In the genomic region with DNA sequence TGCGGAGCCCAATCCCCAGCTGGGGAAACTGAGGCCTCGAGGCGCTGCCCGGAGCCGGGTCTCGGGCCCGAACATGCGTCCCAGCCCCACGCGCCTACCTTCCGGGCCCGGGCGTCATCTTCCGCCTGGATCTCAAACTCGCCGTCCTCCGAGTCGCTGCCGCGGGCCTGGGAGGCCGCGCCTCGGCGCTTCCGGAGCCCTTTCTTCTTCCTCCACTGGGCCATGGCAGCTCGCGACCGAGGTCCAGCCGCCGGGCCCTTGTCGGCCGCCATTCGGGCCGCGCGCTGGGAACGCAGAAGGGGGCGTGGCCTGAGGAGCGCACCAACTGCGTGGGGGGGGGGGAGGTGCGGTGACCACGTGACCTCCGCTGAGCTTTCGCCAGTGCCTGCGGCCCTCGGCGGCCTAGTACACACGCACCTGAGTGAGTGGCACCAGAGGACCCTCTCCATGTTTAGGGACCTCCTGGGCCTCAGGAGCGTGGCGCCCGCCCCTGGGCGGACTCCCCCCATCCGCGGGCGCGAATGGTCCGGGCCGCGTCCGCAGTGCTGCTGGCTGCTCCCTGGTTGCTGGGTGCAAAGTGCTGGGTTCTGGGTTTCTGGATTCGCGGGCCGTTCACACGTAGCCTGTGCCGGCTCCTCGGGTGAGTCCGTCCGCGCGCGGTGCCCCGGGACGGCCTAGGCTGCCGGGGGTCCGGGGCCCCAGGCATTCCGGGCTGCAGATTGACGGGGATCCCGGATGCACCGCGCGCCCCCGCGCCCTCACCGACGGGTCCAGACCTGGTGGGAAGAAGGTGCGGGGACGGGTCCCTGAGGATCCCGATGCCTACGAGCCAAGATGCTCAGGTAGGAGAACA, we compare ENCODE assay signal across 8 cellular contexts. TPM values are rescaled to one million over a fixed set of nuclear protein-coding genes. Genes with fewer than 3 reads are reported as not detected.
DNase-seq lines count a peak whose midpoint lies in the region; ATAC-seq and TF ChIP-seq lines count a peak whose summit lies in the region.

A gene with protein sequence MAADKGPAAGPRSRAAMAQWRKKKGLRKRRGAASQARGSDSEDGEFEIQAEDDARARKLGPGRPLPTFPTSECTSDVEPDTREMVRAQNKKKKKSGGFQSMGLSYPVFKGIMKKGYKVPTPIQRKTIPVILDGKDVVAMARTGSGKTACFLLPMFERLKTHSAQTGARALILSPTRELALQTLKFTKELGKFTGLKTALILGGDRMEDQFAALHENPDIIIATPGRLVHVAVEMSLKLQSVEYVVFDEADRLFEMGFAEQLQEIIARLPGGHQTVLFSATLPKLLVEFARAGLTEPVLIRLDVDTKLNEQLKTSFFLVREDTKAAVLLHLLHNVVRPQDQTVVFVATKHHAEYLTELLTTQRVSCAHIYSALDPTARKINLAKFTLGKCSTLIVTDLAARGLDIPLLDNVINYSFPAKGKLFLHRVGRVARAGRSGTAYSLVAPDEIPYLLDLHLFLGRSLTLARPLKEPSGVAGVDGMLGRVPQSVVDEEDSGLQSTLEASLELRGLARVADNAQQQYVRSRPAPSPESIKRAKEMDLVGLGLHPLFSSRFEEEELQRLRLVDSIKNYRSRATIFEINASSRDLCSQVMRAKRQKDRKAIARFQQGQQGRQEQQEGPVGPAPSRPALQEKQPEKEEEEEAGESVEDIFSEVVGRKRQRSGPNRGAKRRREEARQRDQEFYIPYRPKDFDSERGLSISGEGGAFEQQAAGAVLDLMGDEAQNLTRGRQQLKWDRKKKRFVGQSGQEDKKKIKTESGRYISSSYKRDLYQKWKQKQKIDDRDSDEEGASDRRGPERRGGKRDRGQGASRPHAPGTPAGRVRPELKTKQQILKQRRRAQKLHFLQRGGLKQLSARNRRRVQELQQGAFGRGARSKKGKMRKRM (minus strand): TSS at position 299 of the 853 bp plus-strand sequence. CDS start 27 bp downstream, at position 272.
A gene with protein sequence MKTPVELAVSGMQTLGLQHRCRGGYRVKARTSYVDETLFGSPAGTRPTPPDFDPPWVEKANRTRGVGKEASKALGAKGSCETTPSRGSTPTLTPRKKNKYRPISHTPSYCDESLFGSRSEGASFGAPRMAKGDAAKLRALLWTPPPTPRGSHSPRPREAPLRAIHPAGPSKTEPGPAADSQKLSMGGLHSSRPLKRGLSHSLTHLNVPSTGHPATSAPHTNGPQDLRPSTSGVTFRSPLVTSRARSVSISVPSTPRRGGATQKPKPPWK (plus strand): TSS at position 542 of the 853 bp plus-strand sequence. CDS start 1,026 bp downstream, outside the sequence.

- H3K36me3 Mint-ChIP-seq in activated CD4-positive, alpha-beta T cell treated with anti-CD3 and anti-CD28 coated beads for 36 hours (ENCODE audit: low read depth) = peaks cover 43% of the 10 kb centered on the region
- H3K36me3 Mint-ChIP-seq in chondrocyte (ENCODE audit: low read depth) = peaks cover 4% of the 10 kb centered on the region

- intact Hi-C loops in activated CD4-positive, alpha-beta T cell treated with anti-CD3 and anti-CD28 coated beads for 36 hours (cut with DNase I, micrococcal nuclease) = loop anchor here (1.0 to 10.0 kb wide), 11 partner anchors 23 to 779 kb away; a partner anchor contains a TSS

- CTCF ChIA-PET in activated CD4-positive, alpha-beta T cell treated with anti-CD3 and anti-CD28 coated beads for 36 hours (lab: Charles Lee) = interaction anchor here (0.5 to 4.6 kb wide), 8 partner anchors 9 to 1272 kb away, joined by 3 to 29 read pairs (median 4); no protein-coding TSS in a partner anchor

- ATAC-seq in GM18867 (IDR thresholded peaks at IDR 0.05; ENCODE audit: unreplicated experiment) = peak; percentile 47
- ATAC-seq in HG03103 (IDR thresholded peaks at IDR 0.05; ENCODE audit: low read depth, unreplicated experiment) = peak; percentile 40
- ATAC-seq in activated CD4-positive, alpha-beta T cell treated with anti-CD3 and anti-CD28 coated beads for 36 hours = peak; percentile 49

- DNase-seq in AG08395 (ENCODE audit: low spot score) (peak; percentile 78), NCI-H446 treated with DMSO at 0.1 percent for 48 hours (lab: John Stamatoyannopoulos, UW) (peak; percentile 43), chondrocyte (ENCODE audit: low spot score) (no peak), kidney tubule cell (ENCODE audit: low spot score) (peak; percentile 77)
- DNase-seq in activated CD4-positive, alpha-beta T cell treated with anti-CD3 and anti-CD28 coated beads for 36 hours = peak; percentile 82
- peak; percentile 52 to 68 for DNase-seq in stimulated activated CD4-positive, alpha-beta T cell treated with anti-CD3 and anti-CD28 coated beads, Interleukin-1b, Interleukin-23, amount 100 ng/mL, for 1 hour (ENCODE audit: low read depth in 2 of 2)

- peak within 1 kb of the TSS; percentile 97 for H3K4me3 Mint-ChIP-seq in activated CD4-positive, alpha-beta T cell treated with anti-CD3 and anti-CD28 coated beads for 36 hours
- peak within 1 kb of the TSS; percentile 90 for H3K4me3 Mint-ChIP-seq in chondrocyte (ENCODE audit: unreplicated experiment)

- POLR2A ChIA-PET in activated CD4-positive, alpha-beta T cell treated with anti-CD3 and anti-CD28 coated beads for 36 hours (lab: Charles Lee) = interaction anchor here (0.6 to 1.9 kb wide), 6 partner anchors 8 to 49 kb away, joined by 3 to 7 read pairs (median 4); a partner anchor contains a TSS

- H3K9me3 Mint-ChIP-seq in activated CD4-positive, alpha-beta T cell treated with anti-CD3 and anti-CD28 coated beads for 36 hours (ENCODE audit: low read depth) = no peaks in the 10 kb centered on the region
- H3K9me3 Mint-ChIP-seq in chondrocyte (ENCODE audit: low read depth) = no peaks in the 10 kb centered on the region

- peak within 1 kb of the TSS; percentile 96 for H3K27ac Mint-ChIP-seq in activated CD4-positive, alpha-beta T cell treated with anti-CD3 and anti-CD28 coated beads for 36 hours
- H3K27ac Mint-ChIP-seq in chondrocyte (ENCODE audit: unreplicated experiment) = peak within 1 kb of the TSS; percentile 95

- H3K4me1 Mint-ChIP-seq in activated CD4-positive, alpha-beta T cell treated with anti-CD3 and anti-CD28 coated beads for 36 hours = peaks cover 36% of the 10 kb centered on the region
- H3K4me1 Mint-ChIP-seq in chondrocyte (ENCODE audit: low read depth) = peaks cover 26% of the 10 kb centered on the region

- TF ChIP-seq CTCF in chondrocyte (IDR thresholded peaks at IDR 0.05) = no peak

- H3K27me3 Mint-ChIP-seq in activated CD4-positive, alpha-beta T cell treated with anti-CD3 and anti-CD28 coated beads for 36 hours = no peaks in the 10 kb centered on the region
- H3K27me3 Mint-ChIP-seq in chondrocyte (ENCODE audit: low read depth) = no peaks in the 10 kb centered on the region

RNA-seq across cellular contexts. Expression of the first gene that starts in this region (rescaled TPM):
- 100 to 1,000 TPM; 118 to 132 TPM for total RNA-seq in activated CD4-positive, alpha-beta T cell treated with anti-CD3 and anti-CD28 coated beads for 36 hours
- total RNA-seq in chondrocyte = 44.2 to 52.7 TPM (median 44.6 TPM) in 3 replicates

RNA-seq across cellular contexts. Expression of the second gene that starts in this region (rescaled TPM):
- 10 to 100 TPM; 23.4 to 25.7 TPM for total RNA-seq in activated CD4-positive, alpha-beta T cell treated with anti-CD3 and anti-CD28 coated beads for 36 hours
- total RNA-seq in chondrocyte = 15.5 to 20.2 TPM (median 16.7 TPM) in 3 replicates
